10 cellular contexts compared by ENCODE assay signal in genomic region chr3:88189361-88189810, GRCh38. TPM values are rescaled to one million over a fixed set of nuclear protein-coding genes. Genes with fewer than 3 reads are reported as not detected.
DNase-seq lines count a peak whose midpoint lies in the region; ATAC-seq, FAIRE-seq and TF ChIP-seq lines count a peak whose summit lies in the region.
"Had no signal": no experiment of that assay in that cellular context is flagged by ENCODE, and none has a peak within 500 bp of the region (broad histone marks: within the 10 kb centered on the region; RNA-seq: fewer than 3 reads in every experiment).

No MANE protein-coding gene starts in this region.

- TF ChIP-seq CTCF in HepG2 (CRISPR knock-in tag; IDR thresholded peaks at IDR 0.05) (no peak), right lobe of liver (IDR thresholded peaks at IDR 0.05) (no peak), MM.1S (IDR thresholded peaks at IDR 0.05; ENCODE audit: low read length) (no peak), adrenal gland (IDR thresholded peaks at IDR 0.05) (no peak)

- POLR2A ChIA-PET in HepG2 (lab: Yijun Ruan, JAX): interaction anchor here (1.5 kb wide), 1 partner anchor 40 kb away, joined by 14 read pairs; the partner anchor contains the start of gene C3orf38

- H3K9me2 ChIP-seq in MM.1S (replicated peaks; ENCODE audit: insufficient read depth, low read length): no peaks in the 10 kb centered on the region

- DNase-seq in HepG2 (ENCODE audit: low spot score): peak; percentile 85
- no peak for DNase-seq in right lobe of liver
- peak; percentile 58 for DNase-seq in MM.1S
- peak; percentile 50 for DNase-seq in urothelium cell line (ENCODE audit: low spot score)
- DNase-seq in islet precursor cell: no peak
- no peak for DNase-seq in adrenal gland
- DNase-seq in dedifferentiated amniotic fluid mesenchymal stem cell (ENCODE audit: extremely low spot score): no peak
- DNase-seq: H9 had no signal

- no peaks in the 10 kb centered on the region for H3F3A ChIP-seq in MM.1S (ENCODE audit: insufficient read depth, low read length)

- TF ChIP-seq RAD21 in HepG2 (CRISPR knock-in tag; IDR thresholded peaks at IDR 0.05): no peak

- H3K79me2 ChIP-seq in HepG2 (ENCODE audit: insufficient read depth, low read length) (no peaks in the 10 kb centered on the region), MM.1S (ENCODE audit: low read length) (no peaks in the 10 kb centered on the region)

- BruUV-seq in HepG2 (replicated peaks; lab: Mats Ljungman, UMichigan): no TSS peak

- peak; percentile 92 for ATAC-seq in HepG2
- ATAC-seq in right lobe of liver: no peak
- peak; percentile 93 for ATAC-seq in HG02623 (IDR thresholded peaks at IDR 0.05; ENCODE audit: unreplicated experiment)

- peak; percentile 25 to 41; a peak in 2 of 4 replicates for TF ChIP-seq POLR2A in HepG2 (IDR thresholded peaks at IDR 0.05; ENCODE audit: insufficient read depth in 1 of 2, low read depth in 2 of 2, low read length in 2 of 2)
- no peak for TF ChIP-seq POLR2A in right lobe of liver (IDR thresholded peaks at IDR 0.05)
- TF ChIP-seq POLR2A in adrenal gland (IDR thresholded peaks at IDR 0.05): no peak

- H2AFZ ChIP-seq in HepG2 (ENCODE audit: low read length) (peak overlapping the region; percentile 89), MM.1S (ENCODE audit: low read length) (peak overlapping the region; percentile 68)

- peak overlapping the region; percentile 62 to 72 (median 70) for H3K4me3 ChIP-seq in HepG2 (replicated peaks in 1 of 3; ENCODE audit: insufficient read depth in 1 of 3, low read depth in 2 of 3, low read length in 3 of 3)
- H3K4me3 ChIP-seq in right lobe of liver: no peak overlapping the region
- peak overlapping the region; percentile 54 for H3K4me3 ChIP-seq in MM.1S (ENCODE audit: low read length)
- H3K4me3 ChIP-seq in adrenal gland: no peak overlapping the region
- H3K4me3 ChIP-seq: BLaER1 had no signal

- no peaks in the 10 kb centered on the region for H3K36me3 ChIP-seq in HepG2 (replicated peaks in 1 of 2; ENCODE audit: control insufficient read depth in 1 of 2, insufficient read depth in 2 of 2, low read length in 2 of 2)
- H3K36me3 ChIP-seq in right lobe of liver: no peaks in the 10 kb centered on the region
- H3K36me3 ChIP-seq in MM.1S (replicated peaks; ENCODE audit: insufficient read depth, low read length): no peaks in the 10 kb centered on the region
- H3K36me3 ChIP-seq in adrenal gland (replicated peaks in 1 of 2): no peaks in the 10 kb centered on the region
- H3K36me3 ChIP-seq: BLaER1 had no signal

- H3K27me3 ChIP-seq in HepG2 (ENCODE audit: control insufficient read depth in 1 of 2, insufficient read depth in 2 of 2, low read length in 2 of 2) (0 out of 5 replicates have a peak, but pooled peaks cover 0 to 2% of the 10 kb centered on the region in 2 experiments), right lobe of liver (no peaks in the 10 kb centered on the region), MM.1S (replicated peaks; ENCODE audit: insufficient read depth, low read length) (no peaks in the 10 kb centered on the region), adrenal gland (no peaks in the 10 kb centered on the region)
- H3K27me3 ChIP-seq: BLaER1 had no signal

- H4K20me1 ChIP-seq in HepG2 (ENCODE audit: insufficient read depth, low read length) (no peaks in the 10 kb centered on the region), MM.1S (ENCODE audit: insufficient read depth, low read length) (no peaks in the 10 kb centered on the region)
- H4K20me1 ChIP-seq: BLaER1 had no signal

- H3K27ac ChIP-seq in HepG2 (ENCODE audit: extremely low read length, insufficient read depth, low read length): no peak overlapping the region
- H3K27ac ChIP-seq in right lobe of liver: no peak overlapping the region
- H3K27ac ChIP-seq in MM.1S (ENCODE audit: low read length): no peak overlapping the region
- no peak overlapping the region for H3K27ac ChIP-seq in adrenal gland
- H3K27ac ChIP-seq: BLaER1 had no signal

- in situ Hi-C loops in HepG2 (cut with HindIII; ENCODE audit: extremely low pct_ligation_motif_present, low pct_unique_long_range_greater_than_20kb): no loop called here

- no peaks in the 10 kb centered on the region for H3K9me3 ChIP-seq in HepG2 (ENCODE audit: low read length)
- H3K9me3 ChIP-seq in right lobe of liver: no peaks in the 10 kb centered on the region
- no peaks in the 10 kb centered on the region for H3K9me3 ChIP-seq in MM.1S (replicated peaks; ENCODE audit: insufficient read depth, low read length)
- no peaks in the 10 kb centered on the region for H3K9me3 ChIP-seq in adrenal gland (replicated peaks in 1 of 3)

- intact Hi-C loops in HepG2 (cut with micrococcal nuclease; ENCODE audit: unreplicated experiment) (loop anchor here (2.0 to 10.0 kb wide), 2 partner anchors 39 to 135 kb away; partner anchors contain the start of genes CGGBP1 and ZNF654), right lobe of liver (cut with DNase I) (no loop called here), adrenal gland (cut with DNase I) (no loop called here)

- WGBS in HepG2 (ENCODE audit: low lambda C conversion rate): 0% methylated on average over 11 of the region's 11 CpGs
- WGBS in right lobe of liver (ENCODE audit: insufficient coverage, low coverage, low lambda C conversion rate, missing lambda C conversion rate): 83% methylated on average over 11 of the region's 11 CpGs
- 84 to 91% (median 86%) methylated on average over 11 of the region's 11 CpGs for WGBS in adrenal gland, 4 donors

- H3K4me2 ChIP-seq in HepG2 (ENCODE audit: low read depth, low read length): peak overlapping the region; percentile 80
- peak overlapping the region; percentile 54 for H3K4me2 ChIP-seq in MM.1S (ENCODE audit: low read depth, low read length)
- H3K4me2 ChIP-seq: BLaER1 had no signal

- H3K4me1 ChIP-seq in HepG2 (ENCODE audit: insufficient read depth, low read length) (peaks cover 14% of the 10 kb centered on the region), right lobe of liver (no peaks in the 10 kb centered on the region), MM.1S (ENCODE audit: low read length) (no peaks in the 10 kb centered on the region), adrenal gland (replicated peaks in 1 of 2) (no peaks in the 10 kb centered on the region)
- H3K4me1 ChIP-seq: BLaER1 had no signal

- no peak for TF ChIP-seq EP300 in HepG2 (IDR thresholded peaks at IDR 0.05; ENCODE audit: low read depth in 2 of 2, low read length in 2 of 2)
- no peak for TF ChIP-seq EP300 in HepG2 (CRISPR knock-in tag; IDR thresholded peaks at IDR 0.05; ENCODE audit: borderline replicate concordance)

- peak; percentile 53 for FAIRE-seq in HepG2 (lab: Jason Lieb, UNC)
- no peak for FAIRE-seq in urothelium cell line (lab: Jason Lieb, UNC)

- H3K9ac ChIP-seq in HepG2 (ENCODE audit: insufficient read depth, low read depth, low read length) (peak overlapping the region; percentile 60), MM.1S (ENCODE audit: low read length) (no peak overlapping the region)
- H3K9ac ChIP-seq: BLaER1 had no signal

- CTCF ChIA-PET in HepG2 (lab: Yijun Ruan, JAX; ENCODE audit: low intra/inter-chr PET ratio, low total read pairs): no interaction called here

TF ChIP-seq in HepG2, 621 proteins besides CTCF, POLR2A, EP300 and RAD21 (continues in another document):
- TF ChIP-seq ZNF335 (CRISPR knock-in tag; IDR thresholded peaks at IDR 0.05) (no peak), IRF2 (CRISPR knock-in tag; IDR thresholded peaks at IDR 0.05) (peak; percentile 99), ZNF782 (CRISPR knock-in tag; IDR thresholded peaks at IDR 0.05; ENCODE audit: borderline replicate concordance) (no peak), ZBTB8A (CRISPR knock-in tag; IDR thresholded peaks at IDR 0.05; ENCODE audit: borderline replicate concordance, low read depth) (no peak)

RNA-seq across cellular contexts. Expression of gene C3orf38, which starts 39.6 kb away (rescaled TPM):
- 17.5 and 27.1 TPM in 2 replicates for total RNA-seq in HepG2 (2016; rRNA removed; fragmentation: Illumina TruSeq; extraction: Trizol)
- 5.8 and 6.7 TPM in 2 replicates for total RNA-seq in HepG2 (2016; cell fraction: cytosol; rRNA removed; fragmentation: Illumina TruSeq; extraction: Trizol; ENCODE audit: low read depth)
- total RNA-seq in HepG2 (2016; cell fraction: insoluble cytoplasmic fraction; rRNA removed; fragmentation: Illumina TruSeq; extraction: Trizol): 17.3 and 27.8 TPM in 2 replicates
- 15.9 and 17.8 TPM in 2 replicates for total RNA-seq in HepG2 (2016; cell fraction: membrane; rRNA removed; fragmentation: Illumina TruSeq; extraction: Trizol)
- total RNA-seq in HepG2 (2016; cell fraction: nucleus; rRNA removed; fragmentation: Illumina TruSeq; extraction: Trizol): 15.2 and 16.7 TPM in 2 replicates
- polyA plus RNA-seq in HepG2 (2011; rRNA removed): 4.8 and 6.0 TPM in 2 replicates
- 2.4 and 3.7 TPM in 2 replicates for polyA plus RNA-seq in HepG2 (2011; cell fraction: cytosol; rRNA removed)
- 2.1 and 2.8 TPM in 2 replicates for polyA plus RNA-seq in HepG2 (2011; cell fraction: nucleus; rRNA removed)
- 6.0 and 8.6 TPM in 2 replicates for polyA plus RNA-seq in HepG2 (2012)
- polyA plus RNA-seq in HepG2 (2016; cell fraction: cytosol; fragmentation: Illumina TruSeq; extraction: Trizol; ENCODE audit: low read depth): 2.4 and 2.5 TPM in 2 replicates
- polyA plus RNA-seq in HepG2 (2016; cell fraction: insoluble cytoplasmic fraction; fragmentation: Illumina TruSeq; extraction: Trizol; ENCODE audit: low read depth): 20.7 and 23.0 TPM in 2 replicates
- 6.5 and 6.9 TPM in 2 replicates for polyA plus RNA-seq in HepG2 (2016; cell fraction: membrane; fragmentation: Illumina TruSeq; extraction: Trizol; ENCODE audit: low read depth)
- 13.6 and 16.4 TPM in 2 replicates for polyA plus RNA-seq in HepG2 (2016; cell fraction: nucleus; fragmentation: Illumina TruSeq; extraction: Trizol; ENCODE audit: insufficient read depth, low read depth)
- 6.3 and 9.7 TPM in 2 replicates for polyA minus RNA-seq in HepG2 (2011; rRNA and poly(A)+ RNA removed; ENCODE audit: low replicate concordance)
- 11.0 and 13.6 TPM in 2 replicates for polyA minus RNA-seq in HepG2 (2011; cell fraction: cytosol; rRNA and poly(A)+ RNA removed)
- 19.3 and 30.7 TPM in 2 replicates for polyA minus RNA-seq in HepG2 (2011; cell fraction: nucleus; rRNA and poly(A)+ RNA removed)
- 10 to 100 TPM in 2 of 6 experiments, 1 to 10 TPM in 4; 7.6 to 10.7 (median 9.0) TPM for total RNA-seq in right lobe of liver
- total RNA-seq in adrenal gland: 10 to 100 TPM in 7 of 8 donors, 1 to 10 TPM in 1; 7.7 to 25.4 (median 19.9) TPM
- polyA plus RNA-seq in adrenal gland: 10 to 100 TPM in 1 of 3 donors, 1 to 10 TPM in 2; 4.3 to 26.1 (median 6.3) TPM

Comparison
In these comparisons a context has a peak if more than half of its experiments do, and no peak if none do; other contexts are left out.
1. ATAC-seq: peak in HepG2 (single experiment) and HG02623 (single experiment); none in right lobe of liver (0 of 4).
2. DNase-seq: peak in HepG2 (single experiment), MM.1S (single experiment) and urothelium cell line (single experiment); none in right lobe of liver (0 of 3), islet precursor cell (single experiment), adrenal gland (0 of 7) and dedifferentiated amniotic fluid mesenchymal stem cell (single experiment).
3. H3K4me3 ChIP-seq: peak in HepG2 (3 of 3) and MM.1S (single experiment); none in right lobe of liver (0 of 3) and adrenal gland (0 of 4).
4. POLR2A ChIP-seq: peak in HepG2 (2 of 2); none in right lobe of liver (single experiment) and adrenal gland (0 of 2).